In the genomic region with DNA sequence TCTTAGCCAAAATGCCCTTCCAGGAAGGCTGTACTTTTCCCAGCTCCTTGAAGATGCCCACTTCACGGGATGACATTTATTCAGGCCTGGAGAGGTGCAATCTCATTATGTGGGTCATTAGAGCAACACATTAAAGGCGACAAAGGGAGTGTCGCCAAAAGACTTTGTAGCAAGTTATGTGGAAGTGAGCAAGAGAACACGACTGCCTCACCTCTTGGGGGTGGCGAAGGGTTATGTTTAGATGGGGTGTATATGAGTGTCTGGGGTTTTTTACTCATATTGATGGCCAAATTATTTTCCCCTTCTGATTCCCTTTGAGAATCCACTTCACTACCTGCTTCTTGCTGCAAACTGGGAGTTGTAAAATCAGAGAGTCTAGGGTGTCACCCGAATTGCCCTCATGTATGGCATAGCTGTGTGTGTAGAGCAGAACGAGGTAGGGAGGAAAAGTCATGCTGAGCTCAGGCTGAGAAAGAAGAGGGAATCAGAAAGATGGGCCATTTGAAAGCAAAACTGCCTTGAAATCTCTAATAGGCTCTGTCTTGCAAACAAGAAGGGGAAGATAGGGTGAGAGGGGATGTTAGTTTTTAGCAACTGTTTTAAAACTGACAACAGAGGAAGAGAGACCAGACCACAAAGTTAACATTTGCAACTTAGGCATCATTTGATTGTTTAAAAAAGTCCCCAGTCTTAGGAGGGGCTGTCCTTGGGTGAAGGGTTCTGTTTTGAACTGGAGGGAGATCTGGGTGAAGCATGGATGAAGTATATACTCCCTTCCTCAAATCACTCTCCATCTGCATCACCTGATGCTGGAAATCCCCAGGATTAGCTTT, we compare ENCODE assay signal across 1 cellular context.
TF ChIP-seq lines count a peak whose summit lies in the region.

No MANE protein-coding gene starts in this region.

TF ChIP-seq in GM12878, 131 proteins besides CTCF, POLR2A, EP300 and RAD21 (continued from another document and continues in another):
- TF ChIP-seq, protein P1, sequence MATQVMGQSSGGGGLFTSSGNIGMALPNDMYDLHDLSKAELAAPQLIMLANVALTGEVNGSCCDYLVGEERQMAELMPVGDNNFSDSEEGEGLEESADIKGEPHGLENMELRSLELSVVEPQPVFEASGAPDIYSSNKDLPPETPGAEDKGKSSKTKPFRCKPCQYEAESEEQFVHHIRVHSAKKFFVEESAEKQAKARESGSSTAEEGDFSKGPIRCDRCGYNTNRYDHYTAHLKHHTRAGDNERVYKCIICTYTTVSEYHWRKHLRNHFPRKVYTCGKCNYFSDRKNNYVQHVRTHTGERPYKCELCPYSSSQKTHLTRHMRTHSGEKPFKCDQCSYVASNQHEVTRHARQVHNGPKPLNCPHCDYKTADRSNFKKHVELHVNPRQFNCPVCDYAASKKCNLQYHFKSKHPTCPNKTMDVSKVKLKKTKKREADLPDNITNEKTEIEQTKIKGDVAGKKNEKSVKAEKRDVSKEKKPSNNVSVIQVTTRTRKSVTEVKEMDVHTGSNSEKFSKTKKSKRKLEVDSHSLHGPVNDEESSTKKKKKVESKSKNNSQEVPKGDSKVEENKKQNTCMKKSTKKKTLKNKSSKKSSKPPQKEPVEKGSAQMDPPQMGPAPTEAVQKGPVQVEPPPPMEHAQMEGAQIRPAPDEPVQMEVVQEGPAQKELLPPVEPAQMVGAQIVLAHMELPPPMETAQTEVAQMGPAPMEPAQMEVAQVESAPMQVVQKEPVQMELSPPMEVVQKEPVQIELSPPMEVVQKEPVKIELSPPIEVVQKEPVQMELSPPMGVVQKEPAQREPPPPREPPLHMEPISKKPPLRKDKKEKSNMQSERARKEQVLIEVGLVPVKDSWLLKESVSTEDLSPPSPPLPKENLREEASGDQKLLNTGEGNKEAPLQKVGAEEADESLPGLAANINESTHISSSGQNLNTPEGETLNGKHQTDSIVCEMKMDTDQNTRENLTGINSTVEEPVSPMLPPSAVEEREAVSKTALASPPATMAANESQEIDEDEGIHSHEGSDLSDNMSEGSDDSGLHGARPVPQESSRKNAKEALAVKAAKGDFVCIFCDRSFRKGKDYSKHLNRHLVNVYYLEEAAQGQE (IDR thresholded peaks at IDR 0.05; ENCODE audit: low read depth, low read length) = no peak
- no peak for TF ChIP-seq SMARCA5 (IDR thresholded peaks at IDR 0.05)
- TF ChIP-seq CHD2 (IDR thresholded peaks at IDR 0.05; ENCODE audit: borderline replicate concordance, low read depth, low read length) = 0 out of 2 replicates have a peak, but pooled peaks have one; percentile 21
- TF ChIP-seq, protein P2, sequence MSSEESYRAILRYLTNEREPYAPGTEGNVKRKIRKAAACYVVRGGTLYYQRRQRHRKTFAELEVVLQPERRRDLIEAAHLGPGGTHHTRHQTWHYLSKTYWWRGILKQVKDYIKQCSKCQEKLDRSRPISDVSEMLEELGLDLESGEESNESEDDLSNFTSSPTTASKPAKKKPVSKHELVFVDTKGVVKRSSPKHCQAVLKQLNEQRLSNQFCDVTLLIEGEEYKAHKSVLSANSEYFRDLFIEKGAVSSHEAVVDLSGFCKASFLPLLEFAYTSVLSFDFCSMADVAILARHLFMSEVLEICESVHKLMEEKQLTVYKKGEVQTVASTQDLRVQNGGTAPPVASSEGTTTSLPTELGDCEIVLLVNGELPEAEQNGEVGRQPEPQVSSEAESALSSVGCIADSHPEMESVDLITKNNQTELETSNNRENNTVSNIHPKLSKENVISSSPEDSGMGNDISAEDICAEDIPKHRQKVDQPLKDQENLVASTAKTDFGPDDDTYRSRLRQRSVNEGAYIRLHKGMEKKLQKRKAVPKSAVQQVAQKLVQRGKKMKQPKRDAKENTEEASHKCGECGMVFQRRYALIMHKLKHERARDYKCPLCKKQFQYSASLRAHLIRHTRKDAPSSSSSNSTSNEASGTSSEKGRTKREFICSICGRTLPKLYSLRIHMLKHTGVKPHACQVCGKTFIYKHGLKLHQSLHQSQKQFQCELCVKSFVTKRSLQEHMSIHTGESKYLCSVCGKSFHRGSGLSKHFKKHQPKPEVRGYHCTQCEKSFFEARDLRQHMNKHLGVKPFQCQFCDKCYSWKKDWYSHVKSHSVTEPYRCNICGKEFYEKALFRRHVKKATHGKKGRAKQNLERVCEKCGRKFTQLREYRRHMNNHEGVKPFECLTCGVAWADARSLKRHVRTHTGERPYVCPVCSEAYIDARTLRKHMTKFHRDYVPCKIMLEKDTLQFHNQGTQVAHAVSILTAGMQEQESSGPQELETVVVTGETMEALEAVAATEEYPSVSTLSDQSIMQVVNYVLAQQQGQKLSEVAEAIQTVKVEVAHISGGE (CRISPR knock-in tag; IDR thresholded peaks at IDR 0.05) = no peak
- TF ChIP-seq ASH2L (IDR thresholded peaks at IDR 0.05; ENCODE audit: borderline replicate concordance, low read depth) = no peak
- TF ChIP-seq IRF4 (IDR thresholded peaks at IDR 0.05; ENCODE audit: low read depth, low read length) = no peak
- TF ChIP-seq MXI1 (IDR thresholded peaks at IDR 0.05; ENCODE audit: low read depth, low read length) = 0 out of 2 replicates have a peak, but pooled peaks have one; percentile 69
- 0 out of 3 replicates have a peak, but pooled peaks have one; percentile 42 for TF ChIP-seq POU2F2 (IDR thresholded peaks at IDR 0.05; ENCODE audit: borderline replicate concordance, low read depth, low read length)
- TF ChIP-seq, protein P3, sequence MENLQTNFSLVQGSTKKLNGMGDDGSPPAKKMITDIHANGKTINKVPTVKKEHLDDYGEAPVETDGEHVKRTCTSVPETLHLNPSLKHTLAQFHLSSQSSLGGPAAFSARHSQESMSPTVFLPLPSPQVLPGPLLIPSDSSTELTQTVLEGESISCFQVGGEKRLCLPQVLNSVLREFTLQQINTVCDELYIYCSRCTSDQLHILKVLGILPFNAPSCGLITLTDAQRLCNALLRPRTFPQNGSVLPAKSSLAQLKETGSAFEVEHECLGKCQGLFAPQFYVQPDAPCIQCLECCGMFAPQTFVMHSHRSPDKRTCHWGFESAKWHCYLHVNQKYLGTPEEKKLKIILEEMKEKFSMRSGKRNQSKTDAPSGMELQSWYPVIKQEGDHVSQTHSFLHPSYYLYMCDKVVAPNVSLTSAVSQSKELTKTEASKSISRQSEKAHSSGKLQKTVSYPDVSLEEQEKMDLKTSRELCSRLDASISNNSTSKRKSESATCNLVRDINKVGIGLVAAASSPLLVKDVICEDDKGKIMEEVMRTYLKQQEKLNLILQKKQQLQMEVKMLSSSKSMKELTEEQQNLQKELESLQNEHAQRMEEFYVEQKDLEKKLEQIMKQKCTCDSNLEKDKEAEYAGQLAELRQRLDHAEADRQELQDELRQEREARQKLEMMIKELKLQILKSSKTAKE (IDR thresholded peaks at IDR 0.05; ENCODE audit: low read depth, poor library complexity, severe bottlenecking) = peak; percentile 54
- TF ChIP-seq, protein P4, sequence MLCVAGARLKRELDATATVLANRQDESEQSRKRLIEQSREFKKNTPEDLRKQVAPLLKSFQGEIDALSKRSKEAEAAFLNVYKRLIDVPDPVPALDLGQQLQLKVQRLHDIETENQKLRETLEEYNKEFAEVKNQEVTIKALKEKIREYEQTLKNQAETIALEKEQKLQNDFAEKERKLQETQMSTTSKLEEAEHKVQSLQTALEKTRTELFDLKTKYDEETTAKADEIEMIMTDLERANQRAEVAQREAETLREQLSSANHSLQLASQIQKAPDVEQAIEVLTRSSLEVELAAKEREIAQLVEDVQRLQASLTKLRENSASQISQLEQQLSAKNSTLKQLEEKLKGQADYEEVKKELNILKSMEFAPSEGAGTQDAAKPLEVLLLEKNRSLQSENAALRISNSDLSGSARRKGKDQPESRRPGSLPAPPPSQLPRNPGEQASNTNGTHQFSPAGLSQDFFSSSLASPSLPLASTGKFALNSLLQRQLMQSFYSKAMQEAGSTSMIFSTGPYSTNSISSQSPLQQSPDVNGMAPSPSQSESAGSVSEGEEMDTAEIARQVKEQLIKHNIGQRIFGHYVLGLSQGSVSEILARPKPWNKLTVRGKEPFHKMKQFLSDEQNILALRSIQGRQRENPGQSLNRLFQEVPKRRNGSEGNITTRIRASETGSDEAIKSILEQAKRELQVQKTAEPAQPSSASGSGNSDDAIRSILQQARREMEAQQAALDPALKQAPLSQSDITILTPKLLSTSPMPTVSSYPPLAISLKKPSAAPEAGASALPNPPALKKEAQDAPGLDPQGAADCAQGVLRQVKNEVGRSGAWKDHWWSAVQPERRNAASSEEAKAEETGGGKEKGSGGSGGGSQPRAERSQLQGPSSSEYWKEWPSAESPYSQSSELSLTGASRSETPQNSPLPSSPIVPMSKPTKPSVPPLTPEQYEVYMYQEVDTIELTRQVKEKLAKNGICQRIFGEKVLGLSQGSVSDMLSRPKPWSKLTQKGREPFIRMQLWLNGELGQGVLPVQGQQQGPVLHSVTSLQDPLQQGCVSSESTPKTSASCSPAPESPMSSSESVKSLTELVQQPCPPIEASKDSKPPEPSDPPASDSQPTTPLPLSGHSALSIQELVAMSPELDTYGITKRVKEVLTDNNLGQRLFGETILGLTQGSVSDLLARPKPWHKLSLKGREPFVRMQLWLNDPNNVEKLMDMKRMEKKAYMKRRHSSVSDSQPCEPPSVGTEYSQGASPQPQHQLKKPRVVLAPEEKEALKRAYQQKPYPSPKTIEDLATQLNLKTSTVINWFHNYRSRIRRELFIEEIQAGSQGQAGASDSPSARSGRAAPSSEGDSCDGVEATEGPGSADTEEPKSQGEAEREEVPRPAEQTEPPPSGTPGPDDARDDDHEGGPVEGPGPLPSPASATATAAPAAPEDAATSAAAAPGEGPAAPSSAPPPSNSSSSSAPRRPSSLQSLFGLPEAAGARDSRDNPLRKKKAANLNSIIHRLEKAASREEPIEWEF (IDR thresholded peaks at IDR 0.05; ENCODE audit: insufficient replicate concordance, low read depth, low read length) = peak; percentile 69
- no peak for TF ChIP-seq ZNF384 (IDR thresholded peaks at IDR 0.05; ENCODE audit: borderline replicate concordance, low read depth, low read length)
- TF ChIP-seq JUNB (IDR thresholded peaks at IDR 0.05) = peak; percentile 69
- 0 out of 2 replicates have a peak, but pooled peaks have one; percentile 31 for TF ChIP-seq STAT3 (IDR thresholded peaks at IDR 0.05; ENCODE audit: low read depth, low read length)
- peak; percentile 77; the same call in 1 of the 2 replicates for TF ChIP-seq FOXM1 (IDR thresholded peaks at IDR 0.05; ENCODE audit: low read depth, low read length)
- TF ChIP-seq, protein P5, sequence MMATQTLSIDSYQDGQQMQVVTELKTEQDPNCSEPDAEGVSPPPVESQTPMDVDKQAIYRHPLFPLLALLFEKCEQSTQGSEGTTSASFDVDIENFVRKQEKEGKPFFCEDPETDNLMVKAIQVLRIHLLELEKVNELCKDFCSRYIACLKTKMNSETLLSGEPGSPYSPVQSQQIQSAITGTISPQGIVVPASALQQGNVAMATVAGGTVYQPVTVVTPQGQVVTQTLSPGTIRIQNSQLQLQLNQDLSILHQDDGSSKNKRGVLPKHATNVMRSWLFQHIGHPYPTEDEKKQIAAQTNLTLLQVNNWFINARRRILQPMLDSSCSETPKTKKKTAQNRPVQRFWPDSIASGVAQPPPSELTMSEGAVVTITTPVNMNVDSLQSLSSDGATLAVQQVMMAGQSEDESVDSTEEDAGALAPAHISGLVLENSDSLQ (IDR thresholded peaks at IDR 0.05) = peak; percentile 5; the same call in 1 of the 2 replicates
- 0 out of 2 replicates have a peak, but pooled peaks have one; percentile 48 for TF ChIP-seq CBFB (IDR thresholded peaks at IDR 0.05; ENCODE audit: low read depth)
- TF ChIP-seq PAX5 (IDR thresholded peaks at IDR 0.05; ENCODE audit: borderline replicate concordance, low read depth, low read length) = peak; percentile 51; the same call in 1 of the 2 replicates
- TF ChIP-seq BHLHE40 (IDR thresholded peaks at IDR 0.05; ENCODE audit: borderline replicate concordance in 1 of 2, low read depth in 2 of 2, low read length in 1 of 2) = peak in 1 of 2 experiments; percentile 31; a peak in 1 of 4 replicates
- peak; percentile 92 for TF ChIP-seq NFIC (IDR thresholded peaks at IDR 0.05; ENCODE audit: low read depth, low read length)
- TF ChIP-seq, protein P6, sequence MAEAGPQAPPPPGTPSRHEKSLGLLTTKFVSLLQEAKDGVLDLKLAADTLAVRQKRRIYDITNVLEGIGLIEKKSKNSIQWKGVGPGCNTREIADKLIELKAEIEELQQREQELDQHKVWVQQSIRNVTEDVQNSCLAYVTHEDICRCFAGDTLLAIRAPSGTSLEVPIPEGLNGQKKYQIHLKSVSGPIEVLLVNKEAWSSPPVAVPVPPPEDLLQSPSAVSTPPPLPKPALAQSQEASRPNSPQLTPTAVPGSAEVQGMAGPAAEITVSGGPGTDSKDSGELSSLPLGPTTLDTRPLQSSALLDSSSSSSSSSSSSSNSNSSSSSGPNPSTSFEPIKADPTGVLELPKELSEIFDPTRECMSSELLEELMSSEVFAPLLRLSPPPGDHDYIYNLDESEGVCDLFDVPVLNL (IDR thresholded peaks at IDR 0.05; ENCODE audit: low read depth, low read length) = no peak
- 0 out of 2 replicates have a peak, but pooled peaks have one; percentile 40 for TF ChIP-seq MEF2A (IDR thresholded peaks at IDR 0.05; ENCODE audit: insufficient read depth, low read depth, low read length)
- TF ChIP-seq PML (IDR thresholded peaks at IDR 0.05; ENCODE audit: low read length) = 0 out of 2 replicates have a peak, but pooled peaks have one; percentile 40
- 0 out of 2 replicates have a peak, but pooled peaks have one; percentile 55 for TF ChIP-seq CREM (IDR thresholded peaks at IDR 0.05; ENCODE audit: low read depth)
- TF ChIP-seq MTA2 (IDR thresholded peaks at IDR 0.05; ENCODE audit: low read depth) = peak; percentile 72
- peak; percentile 54 for TF ChIP-seq MTA3 (IDR thresholded peaks at IDR 0.05; ENCODE audit: borderline replicate concordance, low read length)
- TF ChIP-seq, protein P7, sequence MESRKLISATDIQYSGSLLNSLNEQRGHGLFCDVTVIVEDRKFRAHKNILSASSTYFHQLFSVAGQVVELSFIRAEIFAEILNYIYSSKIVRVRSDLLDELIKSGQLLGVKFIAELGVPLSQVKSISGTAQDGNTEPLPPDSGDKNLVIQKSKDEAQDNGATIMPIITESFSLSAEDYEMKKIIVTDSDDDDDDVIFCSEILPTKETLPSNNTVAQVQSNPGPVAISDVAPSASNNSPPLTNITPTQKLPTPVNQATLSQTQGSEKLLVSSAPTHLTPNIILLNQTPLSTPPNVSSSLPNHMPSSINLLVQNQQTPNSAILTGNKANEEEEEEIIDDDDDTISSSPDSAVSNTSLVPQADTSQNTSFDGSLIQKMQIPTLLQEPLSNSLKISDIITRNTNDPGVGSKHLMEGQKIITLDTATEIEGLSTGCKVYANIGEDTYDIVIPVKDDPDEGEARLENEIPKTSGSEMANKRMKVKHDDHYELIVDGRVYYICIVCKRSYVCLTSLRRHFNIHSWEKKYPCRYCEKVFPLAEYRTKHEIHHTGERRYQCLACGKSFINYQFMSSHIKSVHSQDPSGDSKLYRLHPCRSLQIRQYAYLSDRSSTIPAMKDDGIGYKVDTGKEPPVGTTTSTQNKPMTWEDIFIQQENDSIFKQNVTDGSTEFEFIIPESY (IDR thresholded peaks at IDR 0.05) = no peak
- TF ChIP-seq, protein P8, sequence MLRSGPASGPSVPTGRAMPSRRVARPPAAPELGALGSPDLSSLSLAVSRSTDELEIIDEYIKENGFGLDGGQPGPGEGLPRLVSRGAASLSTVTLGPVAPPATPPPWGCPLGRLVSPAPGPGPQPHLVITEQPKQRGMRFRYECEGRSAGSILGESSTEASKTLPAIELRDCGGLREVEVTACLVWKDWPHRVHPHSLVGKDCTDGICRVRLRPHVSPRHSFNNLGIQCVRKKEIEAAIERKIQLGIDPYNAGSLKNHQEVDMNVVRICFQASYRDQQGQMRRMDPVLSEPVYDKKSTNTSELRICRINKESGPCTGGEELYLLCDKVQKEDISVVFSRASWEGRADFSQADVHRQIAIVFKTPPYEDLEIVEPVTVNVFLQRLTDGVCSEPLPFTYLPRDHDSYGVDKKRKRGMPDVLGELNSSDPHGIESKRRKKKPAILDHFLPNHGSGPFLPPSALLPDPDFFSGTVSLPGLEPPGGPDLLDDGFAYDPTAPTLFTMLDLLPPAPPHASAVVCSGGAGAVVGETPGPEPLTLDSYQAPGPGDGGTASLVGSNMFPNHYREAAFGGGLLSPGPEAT (IDR thresholded peaks at IDR 0.05; ENCODE audit: low read depth) = peak; percentile 72; the same call in 1 of the 2 replicates
- peak; percentile 48 for TF ChIP-seq MEF2B (IDR thresholded peaks at IDR 0.05; ENCODE audit: partially characterized antibody, poor library complexity, severe bottlenecking)
- TF ChIP-seq SPI1 (IDR thresholded peaks at IDR 0.05; ENCODE audit: borderline replicate concordance, insufficient read depth, low read depth, low read length) = peak; percentile 62; the same call in 1 of the 2 replicates
